Comparison of ENCODE assay signal across 12 cellular contexts in the genomic region with DNA sequence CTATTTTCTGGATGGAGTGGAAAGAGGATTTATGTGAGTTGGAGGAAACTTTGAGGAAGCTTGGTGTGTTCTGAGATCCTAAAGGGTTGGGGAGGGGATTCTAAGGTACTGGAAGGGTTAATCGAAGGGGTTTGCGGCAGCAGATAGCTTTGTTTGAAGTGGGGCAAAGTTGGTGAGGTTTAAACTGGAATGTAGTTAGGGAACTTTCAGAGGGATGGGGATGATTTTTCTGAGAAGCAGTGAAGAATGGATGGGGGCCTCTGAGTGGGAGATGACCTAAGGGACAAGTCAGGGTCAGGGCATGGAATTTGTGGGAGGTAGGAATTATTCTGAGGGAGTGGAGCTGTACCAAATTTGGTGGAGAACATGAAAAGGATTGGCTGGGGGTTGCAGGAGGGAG. TPM values are rescaled to one million over a fixed set of nuclear protein-coding genes. Genes with fewer than 3 reads are reported as not detected.
A peak's percentile ranks its signal among the peaks of the same experiment; 100 is the strongest.
DNase-seq lines count a peak whose midpoint lies in the region; ATAC-seq and TF ChIP-seq lines count a peak whose summit lies in the region.
"Had no signal": no experiment of that assay in that cellular context is flagged by ENCODE, and none has a peak within 500 bp of the region (broad histone marks: within the 10 kb centered on the region; RNA-seq: fewer than 3 reads in every experiment).

No MANE protein-coding gene starts in this region.

- POLR2A ChIA-PET in activated CD4-positive, alpha-beta T cell treated with anti-CD3 and anti-CD28 coated beads for 36 hours (lab: Charles Lee): interaction anchor here (1.2 to 1.9 kb wide), 2 partner anchors 11 to 76 kb away, joined by 3 to 5 read pairs; no protein-coding TSS in a partner anchor

- ATAC-seq in activated CD4-positive, alpha-beta T cell treated with anti-CD3 and anti-CD28 coated beads for 36 hours: no peak
- ATAC-seq in effector memory CD8-positive, alpha-beta T cell (replicated peaks): no peak
- ATAC-seq: lower lobe of right lung had no signal

- H3K9me3 ChIP-seq in NT2/D1 (ENCODE audit: insufficient read depth, low read length): peaks cover 3% of the 10 kb centered on the region; the same call in 1 of the 2 replicates
- H3K9me3 ChIP-seq: lower lobe of right lung, testis had no signal

- peaks cover 9% of the 10 kb centered on the region for H3K4me1 ChIP-seq in NT2/D1 (ENCODE audit: insufficient read depth, insufficient read length)

- H3K9me3 Mint-ChIP-seq in activated CD4-positive, alpha-beta T cell treated with anti-CD3 and anti-CD28 coated beads, Interleukin-2, amount 10 ng/mL, durations not matched to agents 24 days and 14 days: peaks cover 5% of the 10 kb centered on the region
- H3K9me3 Mint-ChIP-seq in activated CD4-positive, alpha-beta T cell treated with anti-CD3 and anti-CD28 coated beads for 36 hours (ENCODE audit: low read depth): peaks cover 3% of the 10 kb centered on the region
- no peaks in the 10 kb centered on the region for H3K9me3 Mint-ChIP-seq in effector memory CD8-positive, alpha-beta T cell
- peaks cover 4% of the 10 kb centered on the region for H3K9me3 Mint-ChIP-seq in osteocyte (ENCODE audit: unreplicated experiment)
- H3K9me3 Mint-ChIP-seq in CD14-positive monocyte: peaks cover 0 to 4% (median 0%) of the 10 kb centered on the region in 7 donors

- no peaks in the 10 kb centered on the region for H3K27me3 ChIP-seq in NT2/D1 (ENCODE audit: insufficient read depth, insufficient read length)
- H3K27me3 ChIP-seq: testis had no signal

- H3K4me3 Mint-ChIP-seq in activated CD4-positive, alpha-beta T cell treated with anti-CD3 and anti-CD28 coated beads, Interleukin-2, amount 10 ng/mL, durations not matched to agents 24 days and 14 days: peak overlapping the region; percentile 14
- no peak overlapping the region for H3K4me3 Mint-ChIP-seq in activated CD4-positive, alpha-beta T cell treated with anti-CD3 and anti-CD28 coated beads for 36 hours
- H3K4me3 Mint-ChIP-seq in effector memory CD8-positive, alpha-beta T cell: peak overlapping the region in 1 of 2 donors; percentile 18
- H3K4me3 Mint-ChIP-seq in osteocyte (ENCODE audit: unreplicated experiment): no peak overlapping the region
- H3K4me3 Mint-ChIP-seq in CD14-positive monocyte: no peak overlapping the region

- peaks cover 55% of the 10 kb centered on the region for H3K4me1 Mint-ChIP-seq in activated CD4-positive, alpha-beta T cell treated with anti-CD3 and anti-CD28 coated beads, Interleukin-2, amount 10 ng/mL, durations not matched to agents 24 days and 14 days
- peaks cover 50% of the 10 kb centered on the region for H3K4me1 Mint-ChIP-seq in activated CD4-positive, alpha-beta T cell treated with anti-CD3 and anti-CD28 coated beads for 36 hours
- peaks cover 47 to 57% of the 10 kb centered on the region in 2 donors for H3K4me1 Mint-ChIP-seq in effector memory CD8-positive, alpha-beta T cell (ENCODE audit: low read depth in 2 of 2)
- H3K4me1 Mint-ChIP-seq in osteocyte (ENCODE audit: unreplicated experiment): peaks cover 49% of the 10 kb centered on the region
- peaks cover 37% of the 10 kb centered on the region for H3K4me1 Mint-ChIP-seq in CD14-positive monocyte

- CTCF ChIA-PET in activated CD4-positive, alpha-beta T cell treated with anti-CD3 and anti-CD28 coated beads for 36 hours (lab: Charles Lee): interaction anchor here (0.6 to 1.6 kb wide), 2 partner anchors 9 to 115 kb away, joined by 3 to 4 read pairs; a partner anchor contains a TSS

- peaks cover 2% of the 10 kb centered on the region for H3K27me3 Mint-ChIP-seq in activated CD4-positive, alpha-beta T cell treated with anti-CD3 and anti-CD28 coated beads, Interleukin-2, amount 10 ng/mL, durations not matched to agents 24 days and 14 days
- H3K27me3 Mint-ChIP-seq in activated CD4-positive, alpha-beta T cell treated with anti-CD3 and anti-CD28 coated beads for 36 hours: no peaks in the 10 kb centered on the region
- no peaks in the 10 kb centered on the region for H3K27me3 Mint-ChIP-seq in effector memory CD8-positive, alpha-beta T cell
- no peaks in the 10 kb centered on the region for H3K27me3 Mint-ChIP-seq in osteocyte (ENCODE audit: unreplicated experiment)
- H3K27me3 Mint-ChIP-seq in CD14-positive monocyte (ENCODE audit: low read depth in 3 of 3): peaks cover 0 to 1% (median 0%) of the 10 kb centered on the region in 3 donors

- peaks cover 33% of the 10 kb centered on the region for H3K36me3 ChIP-seq in NT2/D1 (ENCODE audit: insufficient read depth, insufficient read length, low read length)

- H3K4me3 ChIP-seq in NT2/D1 (ENCODE audit: insufficient read length, low read depth): no peak overlapping the region
- H3K4me3 ChIP-seq: lower lobe of right lung, testis had no signal

- H3K9ac ChIP-seq in NT2/D1 (ENCODE audit: insufficient read length, low read depth): peak overlapping the region; percentile 12

- intact Hi-C loops in activated CD4-positive, alpha-beta T cell treated with anti-CD3 and anti-CD28 coated beads, Interleukin-2, amount 10 ng/mL, durations not matched to agents 24 days and 14 days (cut with micrococcal nuclease): loop anchor here (5.0 kb wide), 1 partner anchor 93 kb away; no protein-coding TSS in a partner anchor
- intact Hi-C loops in activated CD4-positive, alpha-beta T cell treated with anti-CD3 and anti-CD28 coated beads for 36 hours (cut with DNase I, micrococcal nuclease): no loop called here
- intact Hi-C loops in CD14-positive monocyte (cut with micrococcal nuclease): no loop called here

- DNase-seq in activated CD4-positive, alpha-beta T cell treated with anti-CD3 and anti-CD28 coated beads, Interleukin-2, amount 10 ng/mL, durations not matched to agents 24 days and 14 days: no peak
- DNase-seq in activated CD4-positive, alpha-beta T cell treated with anti-CD3 and anti-CD28 coated beads for 36 hours: no peak
- DNase-seq in NT2/D1 (ENCODE audit: low read depth, low spot score): no peak
- no peak for DNase-seq in effector memory CD8-positive, alpha-beta T cell
- DNase-seq in osteocyte (ENCODE audit: extremely low spot score, unreplicated experiment): no peak
- DNase-seq in putamen (ENCODE audit: low spot score): no peak
- no peak for DNase-seq in CD14-positive monocyte (ENCODE audit: low spot score)
- DNase-seq in stimulated activated CD4-positive, alpha-beta T cell treated with anti-CD3 and anti-CD28 coated beads, Interleukin-1b, Interleukin-23, amount 100 ng/mL, for 48 hours: no peak
- DNase-seq: activated effector memory CD4-positive, alpha-beta T cell treated with Interleukin-2 at 50 U/mL for 16 hours; DMS79 treated with DMSO at 0.1 percent for 48 hours; lower lobe of right lung; testis had no signal

- TF ChIP-seq CTCF in osteocyte (IDR thresholded peaks at IDR 0.05) (no peak), CD14-positive monocyte (IDR thresholded peaks at IDR 0.05) (no peak)

- H3K27ac Mint-ChIP-seq in activated CD4-positive, alpha-beta T cell treated with anti-CD3 and anti-CD28 coated beads, Interleukin-2, amount 10 ng/mL, durations not matched to agents 24 days and 14 days: peak overlapping the region; percentile 20
- no peak overlapping the region for H3K27ac Mint-ChIP-seq in activated CD4-positive, alpha-beta T cell treated with anti-CD3 and anti-CD28 coated beads for 36 hours
- peak overlapping the region; percentile 33 to 81 for H3K27ac Mint-ChIP-seq in effector memory CD8-positive, alpha-beta T cell
- H3K27ac Mint-ChIP-seq in osteocyte (ENCODE audit: unreplicated experiment) (peak overlapping the region; percentile 69), CD14-positive monocyte (peak overlapping the region in 3 of 7 donors; percentile 36 to 69 (median 56))

- H3K36me3 Mint-ChIP-seq in activated CD4-positive, alpha-beta T cell treated with anti-CD3 and anti-CD28 coated beads, Interleukin-2, amount 10 ng/mL, durations not matched to agents 24 days and 14 days (ENCODE audit: low read depth): peaks cover 56% of the 10 kb centered on the region
- peaks cover 57% of the 10 kb centered on the region for H3K36me3 Mint-ChIP-seq in activated CD4-positive, alpha-beta T cell treated with anti-CD3 and anti-CD28 coated beads for 36 hours (ENCODE audit: low read depth)
- peaks cover 35% of the 10 kb centered on the region for H3K36me3 Mint-ChIP-seq in effector memory CD8-positive, alpha-beta T cell (ENCODE audit: insufficient read depth)
- H3K36me3 Mint-ChIP-seq in osteocyte (ENCODE audit: unreplicated experiment) (peaks cover 11% of the 10 kb centered on the region), CD14-positive monocyte (peaks cover 17 to 43% of the 10 kb centered on the region in 2 donors)

RNA-seq across cellular contexts. Expression of a gene that starts 3.9 kb away (rescaled TPM):
- total RNA-seq in activated CD4-positive, alpha-beta T cell treated with anti-CD3 and anti-CD28 coated beads, Interleukin-2, amount 10 ng/mL, durations not matched to agents 24 days and 14 days: 147 and 151 TPM in 2 replicates
- 100 to 1,000 TPM; 143 to 156 TPM for total RNA-seq in activated CD4-positive, alpha-beta T cell treated with anti-CD3 and anti-CD28 coated beads for 36 hours
- total RNA-seq in osteocyte: 96.6 and 110 TPM in 2 replicates
- 10 to 100 TPM; 46.5 to 54.2 TPM for polyA plus RNA-seq in CD14-positive monocyte

RNA-seq across cellular contexts. Expression of a gene that starts 21.0 kb away (rescaled TPM):
- total RNA-seq in activated CD4-positive, alpha-beta T cell treated with anti-CD3 and anti-CD28 coated beads, Interleukin-2, amount 10 ng/mL, durations not matched to agents 24 days and 14 days: 97.3 and 103 TPM in 2 replicates
- total RNA-seq in activated CD4-positive, alpha-beta T cell treated with anti-CD3 and anti-CD28 coated beads for 36 hours: 100 to 1,000 TPM in 1 of 2 experiments, 10 to 100 TPM in 1; 88.6 to 128 TPM
- total RNA-seq in osteocyte: 53.1 and 60.2 TPM in 2 replicates
- polyA plus RNA-seq in CD14-positive monocyte: under 1 TPM; 0.24 to 0.60 TPM
